Comparison of ENCODE assay signal across 19 cellular contexts in the genomic region with DNA sequence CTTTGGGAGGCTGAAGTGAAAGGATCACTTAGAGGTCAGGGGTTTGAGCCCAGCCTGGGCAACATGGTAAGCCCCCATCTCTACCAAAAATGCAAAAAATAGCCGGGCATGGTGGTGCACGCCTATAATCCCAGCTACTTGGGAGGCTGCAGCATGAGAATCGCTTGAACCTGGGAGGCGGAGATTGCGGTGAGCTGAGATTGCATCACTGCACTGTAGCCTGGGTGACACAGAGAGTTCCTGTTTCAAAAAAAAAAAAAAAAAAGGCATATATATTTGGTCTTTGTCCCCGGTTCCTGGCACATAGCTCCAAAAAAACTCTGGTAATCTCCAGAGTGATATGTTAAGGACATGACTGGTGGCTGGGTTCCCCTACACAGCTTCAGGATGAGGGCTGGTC.
"Had no signal": no experiment of that assay in that cellular context is flagged by ENCODE, and none has a peak within 500 bp of the region (broad histone marks: within the 10 kb centered on the region; RNA-seq: fewer than 3 reads in every experiment).

No MANE protein-coding gene starts in this region.

- H3K4me3 ChIP-seq: heart left ventricle, spleen, testis, tibial nerve, upper lobe of right lung, vagina had no signal

- H3K4me1 Mint-ChIP-seq: naive B cell; nephron; stimulated activated naive B cell treated with anti-CD40 and anti-IgM and Interleukin-4, amounts not matched to agents 10 μg/mL and 1 μg/mL and 100 μg/mL, for 72 hours; stimulated activated naive CD8-positive, alpha-beta T cell treated with anti-CD3 and anti-CD28 coated beads, Interleukin-15, amount 100 ng/mL, for 72 hours had no signal

- H3K27ac Mint-ChIP-seq: nephron; stimulated activated naive B cell treated with anti-CD40 and anti-IgM and Interleukin-4, amounts not matched to agents 10 μg/mL and 1 μg/mL and 100 μg/mL, for 72 hours; stimulated activated naive CD8-positive, alpha-beta T cell treated with anti-CD3 and anti-CD28 coated beads, Interleukin-15, amount 100 ng/mL, for 72 hours had no signal

- ATAC-seq: heart left ventricle; left colon; sciatic nerve; stimulated activated naive B cell treated with anti-CD40 and anti-IgM and Interleukin-4, amounts not matched to agents 10 μg/mL and 1 μg/mL and 100 μg/mL, for 72 hours; stimulated activated naive CD8-positive, alpha-beta T cell treated with anti-CD3 and anti-CD28 coated beads, Interleukin-15, amount 100 ng/mL, for 72 hours; upper lobe of right lung had no signal

- H3K9me3 Mint-ChIP-seq: naive B cell; nephron; stimulated activated naive B cell treated with anti-CD40 and anti-IgM and Interleukin-4, amounts not matched to agents 10 μg/mL and 1 μg/mL and 100 μg/mL, for 72 hours; stimulated activated naive CD8-positive, alpha-beta T cell treated with anti-CD3 and anti-CD28 coated beads, Interleukin-15, amount 100 ng/mL, for 72 hours had no signal

- DNase-seq: effector CD8-positive, alpha-beta T cell; heart left ventricle; hippocampal formation; left colon; mesendoderm; naive B cell; posterior cingulate gyrus; spleen; stimulated activated CD4-positive, alpha-beta T cell treated with anti-CD3 and anti-CD28 coated beads, Interleukin-15, amount 100 ng/mL, for 24 hours; stimulated activated CD4-positive, alpha-beta T cell treated with anti-CD3 and anti-CD28 coated beads, Interleukin-1b, Interleukin-23, amount 100 ng/mL, for 48 hours; stimulated activated CD4-positive, alpha-beta T cell treated with anti-CD3 and anti-CD28 coated beads, Interleukin-4, amount 100 ng/mL, for 24 hours; stimulated activated naive B cell treated with anti-CD40 and anti-IgM and Interleukin-4, amounts not matched to agents 10 μg/mL and 1 μg/mL and 100 μg/mL, for 72 hours; stimulated activated naive CD8-positive, alpha-beta T cell treated with anti-CD3 and anti-CD28 coated beads, Interleukin-15, amount 100 ng/mL, for 72 hours; testis; upper lobe of right lung had no signal

- H3K36me3 ChIP-seq: heart left ventricle, spleen, tibial nerve, upper lobe of right lung, vagina had no signal

- H3K4me1 ChIP-seq: heart left ventricle, spleen, tibial nerve, upper lobe of right lung, vagina had no signal

- H3K27me3 ChIP-seq: heart left ventricle, spleen, testis, tibial nerve, upper lobe of right lung, vagina had no signal

- H3K36me3 Mint-ChIP-seq: naive B cell; stimulated activated naive B cell treated with anti-CD40 and anti-IgM and Interleukin-4, amounts not matched to agents 10 μg/mL and 1 μg/mL and 100 μg/mL, for 72 hours had no signal

- H3K27me3 Mint-ChIP-seq: stimulated activated naive CD8-positive, alpha-beta T cell treated with anti-CD3 and anti-CD28 coated beads, Interleukin-15, amount 100 ng/mL, for 72 hours had no signal

- H3K4me3 Mint-ChIP-seq: naive B cell; nephron; stimulated activated naive B cell treated with anti-CD40 and anti-IgM and Interleukin-4, amounts not matched to agents 10 μg/mL and 1 μg/mL and 100 μg/mL, for 72 hours; stimulated activated naive CD8-positive, alpha-beta T cell treated with anti-CD3 and anti-CD28 coated beads, Interleukin-15, amount 100 ng/mL, for 72 hours had no signal

- H3K27ac ChIP-seq: heart left ventricle, spleen, testis, tibial nerve, upper lobe of right lung, vagina had no signal
